1 cellular context compared by ENCODE assay signal in the genomic region with DNA sequence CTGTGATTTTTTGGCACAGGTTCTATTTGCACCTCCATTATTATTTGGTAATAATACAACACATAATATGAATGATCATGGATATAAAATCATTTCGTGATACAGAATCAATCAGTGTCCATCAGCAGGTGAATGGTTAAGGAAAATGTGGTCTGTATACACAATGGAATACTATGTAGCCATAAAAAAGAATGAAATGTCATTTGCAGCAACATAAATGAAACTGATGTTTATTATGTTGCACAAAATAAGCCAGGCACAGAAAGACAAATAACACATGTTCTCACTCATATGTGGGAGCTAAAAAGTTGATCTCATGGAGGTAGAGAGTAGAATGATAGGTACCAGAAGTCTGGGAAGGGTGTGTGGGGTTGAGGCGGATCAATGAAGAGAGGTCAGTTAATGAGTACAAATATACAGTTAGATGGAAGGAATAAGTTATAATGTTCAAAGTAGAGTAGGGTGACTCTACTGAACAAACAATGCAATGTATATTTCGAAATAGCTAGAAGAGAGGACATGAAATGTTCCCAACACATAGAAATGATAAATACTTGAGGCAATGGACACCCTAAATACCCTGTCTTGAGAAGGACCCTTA.
TF ChIP-seq lines count a peak whose summit lies in the region.

No MANE protein-coding gene starts in this region.

TF ChIP-seq in GM23338, 12 proteins besides CTCF, POLR2A, EP300 and RAD21 (continued from another document):
- TF ChIP-seq ZNF331 (CRISPR knock-in tag; IDR thresholded peaks at IDR 0.05; ENCODE audit: low read depth), result no peak
- TF ChIP-seq POLR2AphosphoS5 (IDR thresholded peaks at IDR 0.05; ENCODE audit: low read depth), result no peak
- TF ChIP-seq, protein P1, sequence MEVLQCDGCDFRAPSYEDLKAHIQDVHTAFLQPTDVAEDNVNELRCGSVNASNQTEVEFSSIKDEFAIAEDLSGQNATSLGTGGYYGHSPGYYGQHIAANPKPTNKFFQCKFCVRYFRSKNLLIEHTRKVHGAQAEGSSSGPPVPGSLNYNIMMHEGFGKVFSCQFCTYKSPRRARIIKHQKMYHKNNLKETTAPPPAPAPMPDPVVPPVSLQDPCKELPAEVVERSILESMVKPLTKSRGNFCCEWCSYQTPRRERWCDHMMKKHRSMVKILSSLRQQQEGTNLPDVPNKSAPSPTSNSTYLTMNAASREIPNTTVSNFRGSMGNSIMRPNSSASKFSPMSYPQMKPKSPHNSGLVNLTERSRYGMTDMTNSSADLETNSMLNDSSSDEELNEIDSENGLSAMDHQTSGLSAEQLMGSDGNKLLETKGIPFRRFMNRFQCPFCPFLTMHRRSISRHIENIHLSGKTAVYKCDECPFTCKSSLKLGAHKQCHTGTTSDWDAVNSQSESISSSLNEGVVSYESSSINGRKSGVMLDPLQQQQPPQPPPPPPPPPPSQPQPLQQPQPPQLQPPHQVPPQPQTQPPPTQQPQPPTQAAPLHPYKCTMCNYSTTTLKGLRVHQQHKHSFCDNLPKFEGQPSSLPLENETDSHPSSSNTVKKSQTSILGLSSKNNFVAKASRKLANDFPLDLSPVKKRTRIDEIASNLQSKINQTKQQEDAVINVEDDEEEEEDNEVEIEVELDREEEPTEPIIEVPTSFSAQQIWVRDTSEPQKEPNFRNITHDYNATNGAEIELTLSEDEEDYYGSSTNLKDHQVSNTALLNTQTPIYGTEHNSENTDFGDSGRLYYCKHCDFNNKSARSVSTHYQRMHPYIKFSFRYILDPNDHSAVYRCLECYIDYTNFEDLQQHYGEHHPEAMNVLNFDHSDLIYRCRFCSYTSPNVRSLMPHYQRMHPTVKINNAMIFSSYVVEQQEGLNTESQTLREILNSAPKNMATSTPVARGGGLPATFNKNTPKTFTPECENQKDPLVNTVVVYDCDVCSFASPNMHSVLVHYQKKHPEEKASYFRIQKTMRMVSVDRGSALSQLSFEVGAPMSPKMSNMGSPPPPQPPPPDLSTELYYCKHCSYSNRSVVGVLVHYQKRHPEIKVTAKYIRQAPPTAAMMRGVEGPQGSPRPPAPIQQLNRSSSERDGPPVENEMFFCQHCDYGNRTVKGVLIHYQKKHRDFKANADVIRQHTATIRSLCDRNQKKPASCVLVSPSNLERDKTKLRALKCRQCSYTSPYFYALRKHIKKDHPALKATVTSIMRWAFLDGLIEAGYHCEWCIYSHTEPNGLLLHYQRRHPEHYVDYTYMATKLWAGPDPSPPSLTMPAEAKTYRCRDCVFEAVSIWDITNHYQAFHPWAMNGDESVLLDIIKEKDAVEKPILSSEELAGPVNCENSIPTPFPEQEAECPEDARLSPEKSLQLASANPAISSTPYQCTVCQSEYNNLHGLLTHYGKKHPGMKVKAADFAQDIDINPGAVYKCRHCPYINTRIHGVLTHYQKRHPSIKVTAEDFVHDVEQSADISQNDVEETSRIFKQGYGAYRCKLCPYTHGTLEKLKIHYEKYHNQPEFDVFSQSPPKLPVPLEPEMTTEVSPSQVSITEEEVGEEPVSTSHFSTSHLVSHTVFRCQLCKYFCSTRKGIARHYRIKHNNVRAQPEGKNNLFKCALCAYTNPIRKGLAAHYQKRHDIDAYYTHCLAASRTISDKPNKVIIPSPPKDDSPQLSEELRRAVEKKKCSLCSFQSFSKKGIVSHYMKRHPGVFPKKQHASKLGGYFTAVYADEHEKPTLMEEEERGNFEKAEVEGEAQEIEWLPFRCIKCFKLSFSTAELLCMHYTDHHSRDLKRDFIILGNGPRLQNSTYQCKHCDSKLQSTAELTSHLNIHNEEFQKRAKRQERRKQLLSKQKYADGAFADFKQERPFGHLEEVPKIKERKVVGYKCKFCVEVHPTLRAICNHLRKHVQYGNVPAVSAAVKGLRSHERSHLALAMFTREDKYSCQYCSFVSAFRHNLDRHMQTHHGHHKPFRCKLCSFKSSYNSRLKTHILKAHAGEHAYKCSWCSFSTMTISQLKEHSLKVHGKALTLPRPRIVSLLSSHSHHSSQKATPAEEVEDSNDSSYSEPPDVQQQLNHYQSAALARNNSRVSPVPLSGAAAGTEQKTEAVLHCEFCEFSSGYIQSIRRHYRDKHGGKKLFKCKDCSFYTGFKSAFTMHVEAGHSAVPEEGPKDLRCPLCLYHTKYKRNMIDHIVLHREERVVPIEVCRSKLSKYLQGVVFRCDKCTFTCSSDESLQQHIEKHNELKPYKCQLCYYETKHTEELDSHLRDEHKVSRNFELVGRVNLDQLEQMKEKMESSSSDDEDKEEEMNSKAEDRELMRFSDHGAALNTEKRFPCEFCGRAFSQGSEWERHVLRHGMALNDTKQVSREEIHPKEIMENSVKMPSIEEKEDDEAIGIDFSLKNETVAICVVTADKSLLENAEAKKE (CRISPR knock-in tag; IDR thresholded peaks at IDR 0.05), result no peak
- no peak for TF ChIP-seq NANOG (IDR thresholded peaks at IDR 0.05; ENCODE audit: borderline replicate concordance)
- no peak for TF ChIP-seq JUNB (IDR thresholded peaks at IDR 0.05; ENCODE audit: unreplicated experiment)
- no peak for TF ChIP-seq CREB1 (CRISPR knock-in tag; IDR thresholded peaks at IDR 0.05; ENCODE audit: low read depth)
- TF ChIP-seq, protein P2, sequence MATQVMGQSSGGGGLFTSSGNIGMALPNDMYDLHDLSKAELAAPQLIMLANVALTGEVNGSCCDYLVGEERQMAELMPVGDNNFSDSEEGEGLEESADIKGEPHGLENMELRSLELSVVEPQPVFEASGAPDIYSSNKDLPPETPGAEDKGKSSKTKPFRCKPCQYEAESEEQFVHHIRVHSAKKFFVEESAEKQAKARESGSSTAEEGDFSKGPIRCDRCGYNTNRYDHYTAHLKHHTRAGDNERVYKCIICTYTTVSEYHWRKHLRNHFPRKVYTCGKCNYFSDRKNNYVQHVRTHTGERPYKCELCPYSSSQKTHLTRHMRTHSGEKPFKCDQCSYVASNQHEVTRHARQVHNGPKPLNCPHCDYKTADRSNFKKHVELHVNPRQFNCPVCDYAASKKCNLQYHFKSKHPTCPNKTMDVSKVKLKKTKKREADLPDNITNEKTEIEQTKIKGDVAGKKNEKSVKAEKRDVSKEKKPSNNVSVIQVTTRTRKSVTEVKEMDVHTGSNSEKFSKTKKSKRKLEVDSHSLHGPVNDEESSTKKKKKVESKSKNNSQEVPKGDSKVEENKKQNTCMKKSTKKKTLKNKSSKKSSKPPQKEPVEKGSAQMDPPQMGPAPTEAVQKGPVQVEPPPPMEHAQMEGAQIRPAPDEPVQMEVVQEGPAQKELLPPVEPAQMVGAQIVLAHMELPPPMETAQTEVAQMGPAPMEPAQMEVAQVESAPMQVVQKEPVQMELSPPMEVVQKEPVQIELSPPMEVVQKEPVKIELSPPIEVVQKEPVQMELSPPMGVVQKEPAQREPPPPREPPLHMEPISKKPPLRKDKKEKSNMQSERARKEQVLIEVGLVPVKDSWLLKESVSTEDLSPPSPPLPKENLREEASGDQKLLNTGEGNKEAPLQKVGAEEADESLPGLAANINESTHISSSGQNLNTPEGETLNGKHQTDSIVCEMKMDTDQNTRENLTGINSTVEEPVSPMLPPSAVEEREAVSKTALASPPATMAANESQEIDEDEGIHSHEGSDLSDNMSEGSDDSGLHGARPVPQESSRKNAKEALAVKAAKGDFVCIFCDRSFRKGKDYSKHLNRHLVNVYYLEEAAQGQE (IDR thresholded peaks at IDR 0.05; ENCODE audit: unreplicated experiment), result no peak
- TF ChIP-seq ZNF114 (CRISPR knock-in tag; IDR thresholded peaks at IDR 0.05), result no peak
- no peak for TF ChIP-seq EZH2phosphoT487 (IDR thresholded peaks at IDR 0.05; ENCODE audit: unreplicated experiment)
- no peak for TF ChIP-seq STAT1 (IDR thresholded peaks at IDR 0.05; ENCODE audit: unreplicated experiment)
- TF ChIP-seq, protein P3, sequence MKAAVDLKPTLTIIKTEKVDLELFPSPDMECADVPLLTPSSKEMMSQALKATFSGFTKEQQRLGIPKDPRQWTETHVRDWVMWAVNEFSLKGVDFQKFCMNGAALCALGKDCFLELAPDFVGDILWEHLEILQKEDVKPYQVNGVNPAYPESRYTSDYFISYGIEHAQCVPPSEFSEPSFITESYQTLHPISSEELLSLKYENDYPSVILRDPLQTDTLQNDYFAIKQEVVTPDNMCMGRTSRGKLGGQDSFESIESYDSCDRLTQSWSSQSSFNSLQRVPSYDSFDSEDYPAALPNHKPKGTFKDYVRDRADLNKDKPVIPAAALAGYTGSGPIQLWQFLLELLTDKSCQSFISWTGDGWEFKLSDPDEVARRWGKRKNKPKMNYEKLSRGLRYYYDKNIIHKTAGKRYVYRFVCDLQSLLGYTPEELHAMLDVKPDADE (IDR thresholded peaks at IDR 0.05), result no peak
